In the genomic region with DNA sequence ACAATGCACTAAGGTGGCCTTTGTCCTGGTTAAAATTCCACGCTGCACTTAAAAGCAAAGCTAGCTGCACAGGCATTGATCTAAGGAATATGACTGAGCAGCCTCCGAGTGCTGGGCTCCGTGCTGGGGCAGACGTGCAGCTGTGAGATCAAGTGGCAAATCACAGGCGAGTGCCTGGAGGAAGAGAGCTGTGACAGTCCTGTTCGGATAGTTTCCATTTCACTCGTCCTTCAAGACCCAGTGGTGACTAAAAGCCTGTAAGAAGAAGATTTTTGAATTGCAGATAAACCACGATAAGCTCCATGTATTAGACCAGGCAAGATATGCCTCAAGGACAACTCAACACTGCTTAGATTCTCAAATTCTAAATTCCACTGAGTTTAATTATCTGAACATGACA, we compare ENCODE assay signal across 18 cellular contexts.
"Had no signal": no experiment of that assay in that cellular context is flagged by ENCODE, and none has a peak within 500 bp of the region (broad histone marks: within the 10 kb centered on the region; RNA-seq: fewer than 3 reads in every experiment).

No MANE protein-coding gene starts in this region.

- H3K9me3 ChIP-seq: gastroesophageal sphincter, heart right ventricle, left lung, psoas muscle, sigmoid colon had no signal

- H3K27me3 Mint-ChIP-seq: activated CD8-positive, alpha-beta memory T cell treated with anti-CD3 and anti-CD28 coated beads, Interleukin-2, amount 10 ng/mL, durations not matched to agents 7 days and 5 days had no signal

- H3K4me3 ChIP-seq: gastroesophageal sphincter, heart right ventricle, left lung, psoas muscle, sigmoid colon had no signal

- H3K9me3 Mint-ChIP-seq: activated CD4-positive, alpha-beta memory T cell treated with anti-CD3 and anti-CD28 coated beads for 36 hours; activated naive CD4-positive, alpha-beta T cell treated with anti-CD3 and anti-CD28 coated beads, Interleukin-2, amount 10 ng/mL, durations not matched to agents 7 days and 5 days; activated T-cell treated with anti-CD3 and anti-CD28 coated beads, Interleukin-2, amount 50 U/mL, for 24 hours; memory B cell; natural killer cell treated with Interleukin-12 subunit alpha and Interleukin-12 subunit beta and Interleukin-15 and Interleukin-18, amount 100 ng/mL, for 72 hours; T-helper 1 cell treated with Interleukin-12 subunit alpha and Interleukin-12 subunit beta and Interleukin-4 antibody, amounts not matched to agents 30 μg/mL and 1 μg/mL, for 36 hours had no signal

- H3K36me3 Mint-ChIP-seq: activated CD4-positive, alpha-beta memory T cell treated with anti-CD3 and anti-CD28 coated beads for 36 hours; activated CD8-positive, alpha-beta memory T cell treated with anti-CD3 and anti-CD28 coated beads, Interleukin-2, amount 10 ng/mL, durations not matched to agents 7 days and 5 days; activated naive CD4-positive, alpha-beta T cell treated with anti-CD3 and anti-CD28 coated beads, Interleukin-2, amount 10 ng/mL, durations not matched to agents 7 days and 5 days; memory B cell; natural killer cell treated with Interleukin-12 subunit alpha and Interleukin-12 subunit beta and Interleukin-15 and Interleukin-18, amount 100 ng/mL, for 72 hours had no signal

- H3K36me3 ChIP-seq: gastroesophageal sphincter, heart right ventricle, left lung, sigmoid colon, WERI-Rb-1 had no signal

- H3K4me1 ChIP-seq: left lung, psoas muscle, sigmoid colon had no signal

- H3K27ac ChIP-seq: gastroesophageal sphincter, heart right ventricle, left lung, psoas muscle, sigmoid colon, WERI-Rb-1 had no signal

- ATAC-seq: activated CD8-positive, alpha-beta memory T cell treated with anti-CD3 and anti-CD28 coated beads, Interleukin-2, amount 10 ng/mL, durations not matched to agents 7 days and 5 days; gastroesophageal sphincter; heart right ventricle; left lung; natural killer cell treated with Interleukin-12 subunit alpha and Interleukin-12 subunit beta and Interleukin-15 and Interleukin-18, amount 100 ng/mL, for 72 hours; psoas muscle had no signal

- H3K27me3 ChIP-seq: gastroesophageal sphincter, heart right ventricle, left lung, sigmoid colon had no signal

- DNase-seq: activated CD4-positive, alpha-beta memory T cell treated with anti-CD3 and anti-CD28 coated beads for 36 hours; activated CD8-positive, alpha-beta memory T cell treated with anti-CD3 and anti-CD28 coated beads, Interleukin-2, amount 10 ng/mL, durations not matched to agents 7 days and 5 days; activated naive CD4-positive, alpha-beta T cell treated with anti-CD3 and anti-CD28 coated beads, Interleukin-2, amount 10 ng/mL, durations not matched to agents 7 days and 5 days; activated T-cell treated with anti-CD3 and anti-CD28 coated beads, Interleukin-2, amount 50 U/mL, for 24 hours; dermis blood vessel endothelial cell; erythroblast; heart right ventricle; left lung; sigmoid colon; stimulated activated CD4-positive, alpha-beta T cell treated with anti-CD3 and anti-CD28 coated beads, Interleukin-1b, Interleukin-23, amount 100 ng/mL, for 48 hours; WERI-Rb-1 had no signal

- H3K27ac Mint-ChIP-seq: activated CD4-positive, alpha-beta memory T cell treated with anti-CD3 and anti-CD28 coated beads for 36 hours; activated CD8-positive, alpha-beta memory T cell treated with anti-CD3 and anti-CD28 coated beads, Interleukin-2, amount 10 ng/mL, durations not matched to agents 7 days and 5 days; activated naive CD4-positive, alpha-beta T cell treated with anti-CD3 and anti-CD28 coated beads, Interleukin-2, amount 10 ng/mL, durations not matched to agents 7 days and 5 days; activated T-cell treated with anti-CD3 and anti-CD28 coated beads, Interleukin-2, amount 50 U/mL, for 24 hours; memory B cell; natural killer cell treated with Interleukin-12 subunit alpha and Interleukin-12 subunit beta and Interleukin-15 and Interleukin-18, amount 100 ng/mL, for 72 hours; T-helper 1 cell treated with Interleukin-12 subunit alpha and Interleukin-12 subunit beta and Interleukin-4 antibody, amounts not matched to agents 30 μg/mL and 1 μg/mL, for 36 hours had no signal

- H3K4me3 Mint-ChIP-seq: activated CD4-positive, alpha-beta memory T cell treated with anti-CD3 and anti-CD28 coated beads for 36 hours; activated CD8-positive, alpha-beta memory T cell treated with anti-CD3 and anti-CD28 coated beads, Interleukin-2, amount 10 ng/mL, durations not matched to agents 7 days and 5 days; activated naive CD4-positive, alpha-beta T cell treated with anti-CD3 and anti-CD28 coated beads, Interleukin-2, amount 10 ng/mL, durations not matched to agents 7 days and 5 days; activated T-cell treated with anti-CD3 and anti-CD28 coated beads, Interleukin-2, amount 50 U/mL, for 24 hours; memory B cell; natural killer cell treated with Interleukin-12 subunit alpha and Interleukin-12 subunit beta and Interleukin-15 and Interleukin-18, amount 100 ng/mL, for 72 hours; T-helper 1 cell treated with Interleukin-12 subunit alpha and Interleukin-12 subunit beta and Interleukin-4 antibody, amounts not matched to agents 30 μg/mL and 1 μg/mL, for 36 hours had no signal

- FAIRE-seq: astrocyte, keratinocyte had no signal

- H3K4me1 Mint-ChIP-seq: activated CD8-positive, alpha-beta memory T cell treated with anti-CD3 and anti-CD28 coated beads, Interleukin-2, amount 10 ng/mL, durations not matched to agents 7 days and 5 days; activated naive CD4-positive, alpha-beta T cell treated with anti-CD3 and anti-CD28 coated beads, Interleukin-2, amount 10 ng/mL, durations not matched to agents 7 days and 5 days; memory B cell had no signal
